ENCODE assay signal across 22 cellular contexts in the genomic region with DNA sequence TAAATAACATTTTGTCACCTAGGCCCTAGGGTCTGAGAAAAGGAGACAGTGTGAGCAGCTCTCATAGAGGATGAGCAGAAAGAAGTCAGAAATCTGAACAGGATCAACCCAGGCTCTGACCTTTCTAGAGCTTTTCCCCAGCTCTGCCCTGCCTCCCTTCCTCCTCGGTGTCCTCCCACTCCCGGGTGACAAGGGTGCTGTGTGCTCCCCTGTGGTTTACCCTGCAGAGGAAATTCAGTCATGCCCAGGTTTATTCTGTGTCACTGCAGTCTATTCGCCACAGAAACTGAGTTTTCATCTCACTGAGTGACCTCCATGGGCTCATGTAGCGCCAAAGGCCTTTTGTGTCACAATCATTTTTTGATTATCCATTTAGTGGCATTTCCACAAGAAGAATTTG.
DNase-seq lines count a peak whose midpoint lies in the region; ATAC-seq lines count a peak whose summit lies in the region.
"Had no signal": no experiment of that assay in that cellular context is flagged by ENCODE, and none has a peak within 500 bp of the region (broad histone marks: within the 10 kb centered on the region; RNA-seq: fewer than 3 reads in every experiment).

No MANE protein-coding gene starts in this region.

- no peaks in the 10 kb centered on the region for H3K4me1 Mint-ChIP-seq in activated T-helper 17 cell treated with anti-CD3 and anti-CD28 coated beads, Interleukin-2, amount 50 U/mL, for 72 hours

- no peak overlapping the region for H3K4me3 Mint-ChIP-seq in activated T-helper 17 cell treated with anti-CD3 and anti-CD28 coated beads, Interleukin-2, amount 50 U/mL, for 72 hours
- H3K4me3 Mint-ChIP-seq: CD4-positive, alpha-beta memory T cell had no signal

- no peak overlapping the region for H3K27ac Mint-ChIP-seq in activated naive CD4-positive, alpha-beta T cell treated with anti-CD3 and anti-CD28 coated beads, Interleukin-2, amount 50 U/mL, for 72 hours
- no peak overlapping the region for H3K27ac Mint-ChIP-seq in activated T-helper 17 cell treated with anti-CD3 and anti-CD28 coated beads, Interleukin-2, amount 50 U/mL, for 72 hours
- H3K27ac Mint-ChIP-seq: CD4-positive, alpha-beta memory T cell had no signal

- peaks cover 5 to 9% of the 10 kb centered on the region in 2 donors for H3K36me3 Mint-ChIP-seq in activated naive CD4-positive, alpha-beta T cell treated with anti-CD3 and anti-CD28 coated beads, Interleukin-2, amount 50 U/mL, for 72 hours
- no peaks in the 10 kb centered on the region for H3K36me3 Mint-ChIP-seq in activated T-helper 17 cell treated with anti-CD3 and anti-CD28 coated beads, Interleukin-2, amount 50 U/mL, for 72 hours (ENCODE audit: low read depth)
- H3K36me3 Mint-ChIP-seq: CD4-positive, alpha-beta memory T cell had no signal

- ATAC-seq in activated naive CD4-positive, alpha-beta T cell treated with anti-CD3 and anti-CD28 coated beads, Interleukin-2, amount 50 U/mL, for 72 hours, result peak; percentile 22 to 34
- ATAC-seq in GM19463 (IDR thresholded peaks at IDR 0.05; ENCODE audit: unreplicated experiment), result peak; percentile 50
- peak; percentile 38 for ATAC-seq in activated T-helper 17 cell treated with anti-CD3 and anti-CD28 coated beads, Interleukin-2, amount 50 U/mL, for 72 hours (replicated peaks)
- ATAC-seq in HG03442 (IDR thresholded peaks at IDR 0.05; ENCODE audit: unreplicated experiment), result no peak
- ATAC-seq: K562, PC-3 had no signal

- no peak for DNase-seq in activated naive CD4-positive, alpha-beta T cell treated with anti-CD3 and anti-CD28 coated beads, Interleukin-2, amount 50 U/mL, for 72 hours (ENCODE audit: low spot score in 2 of 2)
- no peak for DNase-seq in activated naive CD4-positive, alpha-beta T cell treated with anti-CD3 and anti-CD28 coated beads, Interleukin-2, amount 50 U/mL, for 16 hours
- DNase-seq in T-helper 9 cell (no peak), DMS153 (lab: John Stamatoyannopoulos, UW) (no peak)
- DNase-seq: AML-193; Caco-2; CD4-positive, alpha-beta memory T cell; DMS79; EL; GDM1; NCI-H1694; NCI-H2029 treated with DMSO at 0.1 percent for 48 hours; NCI-H446 treated with DMSO at 0.1 percent for 48 hours; NCI-H526; NCI-H82; NK-92 treated with Interleukin-12 subunit alpha and Interleukin-12 subunit beta, amount 100 ng/mL, for 24 hours; PC-3; SK-N-SH had no signal

- no peaks in the 10 kb centered on the region for H3K27me3 Mint-ChIP-seq in activated T-helper 17 cell treated with anti-CD3 and anti-CD28 coated beads, Interleukin-2, amount 50 U/mL, for 72 hours

- H3K9me3 Mint-ChIP-seq in activated naive CD4-positive, alpha-beta T cell treated with anti-CD3 and anti-CD28 coated beads, Interleukin-2, amount 50 U/mL, for 72 hours, result peaks cover 7% of the 10 kb centered on the region in 2 donors
- peaks cover 6% of the 10 kb centered on the region for H3K9me3 Mint-ChIP-seq in activated T-helper 17 cell treated with anti-CD3 and anti-CD28 coated beads, Interleukin-2, amount 50 U/mL, for 72 hours
- H3K9me3 Mint-ChIP-seq: CD4-positive, alpha-beta memory T cell had no signal
